ENCODE assay signal across 10 cellular contexts in the genomic region with DNA sequence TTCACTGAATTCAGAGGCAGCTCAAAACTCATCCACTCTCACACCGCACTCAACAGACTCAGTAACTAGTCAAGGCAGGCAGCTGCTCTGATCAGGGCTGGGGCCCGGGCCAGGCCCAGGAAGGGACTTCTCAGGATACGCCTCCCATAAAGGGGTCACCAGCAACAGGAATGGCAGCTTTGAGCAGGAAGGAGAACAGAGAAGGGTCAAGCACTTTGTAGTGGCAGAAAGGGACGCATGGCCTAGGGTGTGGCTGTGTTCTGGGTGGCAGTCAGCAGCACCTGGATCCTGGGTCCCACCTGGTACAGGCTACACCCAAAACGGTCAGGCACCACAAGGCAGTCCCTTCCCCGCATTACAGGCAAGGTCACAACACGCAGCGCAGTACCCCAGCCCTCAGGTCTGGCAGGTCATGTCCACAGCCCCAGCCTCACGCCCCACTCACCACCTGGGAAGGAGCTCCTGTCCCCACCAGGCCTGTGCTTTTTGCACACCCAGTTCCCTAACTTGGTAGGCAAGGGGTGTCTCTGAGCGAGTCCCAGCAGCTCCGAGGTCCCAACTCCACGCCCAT.
DNase-seq lines count a peak whose midpoint lies in the region; ATAC-seq, FAIRE-seq and TF ChIP-seq lines count a peak whose summit lies in the region.
"Had no signal": no experiment of that assay in that cellular context is flagged by ENCODE, and none has a peak within 500 bp of the region (broad histone marks: within the 10 kb centered on the region; RNA-seq: fewer than 3 reads in every experiment).

No MANE protein-coding gene starts in this region.

- H3K36me3 ChIP-seq in HepG2 (replicated peaks in 1 of 2; ENCODE audit: control insufficient read depth in 1 of 2, insufficient read depth in 2 of 2, low read length in 2 of 2) (peaks cover 27 to 47% of the 10 kb centered on the region in 2 experiments; a peak in 4 of 5 replicates), right lobe of liver (peaks cover 0 to 9% (median 0%) of the 10 kb centered on the region in 4 donors), kidney (ENCODE audit: control insufficient read depth in 1 of 2, insufficient read depth in 2 of 2, low read length in 2 of 2) (peaks cover 4 to 9% of the 10 kb centered on the region in 2 donors)

- ATAC-seq in HepG2 (no peak), right lobe of liver (no peak), HG03025 (IDR thresholded peaks at IDR 0.05; ENCODE audit: low FRiP score, unreplicated experiment) (no peak)

- no peak overlapping the region for H2AFZ ChIP-seq in HepG2 (ENCODE audit: low read length)

- BruUV-seq in HepG2 (replicated peaks; lab: Mats Ljungman, UMichigan) = no TSS peak

- H3K4me1 ChIP-seq in HepG2 (ENCODE audit: insufficient read depth, low read length) (peaks cover 38% of the 10 kb centered on the region), right lobe of liver (peaks cover 0 to 24% (median 14%) of the 10 kb centered on the region in 4 donors), kidney (ENCODE audit: control insufficient read depth in 1 of 2, insufficient read depth in 1 of 2, low read depth in 1 of 2, low read length in 2 of 2) (peaks cover 16 to 59% of the 10 kb centered on the region in 2 donors)

- H3K36me3 Mint-ChIP-seq in activated naive CD8-positive, alpha-beta T cell treated with anti-CD3 and anti-CD28 coated beads for 36 hours = peaks cover 34% of the 10 kb centered on the region
- peaks cover 11% of the 10 kb centered on the region for H3K36me3 Mint-ChIP-seq in type B pancreatic cell

- H3K4me1 Mint-ChIP-seq in activated naive CD8-positive, alpha-beta T cell treated with anti-CD3 and anti-CD28 coated beads for 36 hours = peaks cover 87% of the 10 kb centered on the region
- H3K4me1 Mint-ChIP-seq in type B pancreatic cell (ENCODE audit: unreplicated experiment) = peaks cover 65% of the 10 kb centered on the region

- in situ Hi-C loops in HepG2 (cut with HindIII; ENCODE audit: extremely low pct_ligation_motif_present, low pct_unique_long_range_greater_than_20kb) = no loop called here

- H3K4me2 ChIP-seq in HepG2 (ENCODE audit: low read depth, low read length) = no peak overlapping the region

- 99% methylated on average over 11 of the region's 12 CpGs for WGBS in HepG2 (ENCODE audit: low lambda C conversion rate)
- whole genome bisulfite sequencing in right lobe of liver (ENCODE audit: insufficient coverage, low coverage, low lambda C conversion rate, missing lambda C conversion rate) = no CpG with 5 or more reads among the region's 12 CpGs

- no peaks in the 10 kb centered on the region for H3K27me3 ChIP-seq in HepG2 (ENCODE audit: control insufficient read depth in 1 of 2, insufficient read depth in 2 of 2, low read length in 2 of 2)
- no peaks in the 10 kb centered on the region for H3K27me3 ChIP-seq in right lobe of liver
- H3K27me3 ChIP-seq: tibial nerve had no signal

- TF ChIP-seq POLR2A in HepG2 (IDR thresholded peaks at IDR 0.05; ENCODE audit: insufficient read depth in 1 of 2, low read depth in 2 of 2, low read length in 2 of 2) = no peak
- TF ChIP-seq POLR2A in right lobe of liver (IDR thresholded peaks at IDR 0.05) = no peak

- H3K79me2 ChIP-seq in HepG2 (ENCODE audit: insufficient read depth, low read length) = peaks cover 98% of the 10 kb centered on the region

- TF ChIP-seq CTCF in HepG2 (CRISPR knock-in tag; IDR thresholded peaks at IDR 0.05) (no peak), right lobe of liver (IDR thresholded peaks at IDR 0.05) (no peak), kidney (IDR thresholded peaks at IDR 0.05; ENCODE audit: borderline replicate concordance, extremely low read depth, insufficient read depth) (no peak), type B pancreatic cell (conservative IDR thresholded peaks at IDR 0.05) (no peak), D721Med (IDR thresholded peaks at IDR 0.05; ENCODE audit: insufficient read depth, missing control alignments) (no peak)

- H3K9ac ChIP-seq in HepG2 (ENCODE audit: insufficient read depth, low read depth, low read length) (no peak overlapping the region), kidney (ENCODE audit: low read length in 2 of 2) (no peak overlapping the region)

- H3K27ac ChIP-seq in HepG2 (ENCODE audit: extremely low read length, insufficient read depth, low read length) (no peak overlapping the region), right lobe of liver (peak overlapping the region in 1 of 3 donors; percentile 1), kidney (ENCODE audit: low read depth in 2 of 2, low read length in 2 of 2) (no peak overlapping the region)
- H3K27ac ChIP-seq: tibial nerve had no signal

- intact Hi-C loops in HepG2 (cut with micrococcal nuclease; ENCODE audit: unreplicated experiment) = no loop called here
- intact Hi-C loops in right lobe of liver (cut with DNase I) = no loop called here
- intact Hi-C loops in kidney (cut with DNase I) = no loop called here

- H3K27ac Mint-ChIP-seq in activated naive CD8-positive, alpha-beta T cell treated with anti-CD3 and anti-CD28 coated beads for 36 hours = peak overlapping the region; percentile 98
- peak overlapping the region; percentile 50 for H3K27ac Mint-ChIP-seq in type B pancreatic cell

- H3K4me3 Mint-ChIP-seq in activated naive CD8-positive, alpha-beta T cell treated with anti-CD3 and anti-CD28 coated beads for 36 hours = peak overlapping the region; percentile 20
- peak overlapping the region; percentile 46 for H3K4me3 Mint-ChIP-seq in type B pancreatic cell

- DNase-seq in HepG2 (ENCODE audit: low spot score) (no peak), right lobe of liver (no peak), kidney (peak; percentile 66), type B pancreatic cell (ENCODE audit: extremely low spot score, unreplicated experiment) (no peak), D721Med (ENCODE audit: insufficient read length, low spot score) (no peak), cerebellar nuclear complex (lab: John Stamatoyannopoulos, UW) (no peak)
- no peak for DNase-seq in activated naive CD8-positive, alpha-beta T cell treated with anti-CD3 and anti-CD28 coated beads for 36 hours
- DNase-seq: activated CD4-positive, CD25-positive, alpha-beta regulatory T cell had no signal

- FAIRE-seq in HepG2 (lab: Jason Lieb, UNC) = no peak
- FAIRE-seq in kidney (lab: Jason Lieb, UNC) = no peak
- no peak for FAIRE-seq in D721Med (lab: Jason Lieb, UNC)

- CTCF ChIA-PET in HepG2 (lab: Yijun Ruan, JAX; ENCODE audit: low intra/inter-chr PET ratio, low total read pairs) = no interaction called here

- TF ChIP-seq EP300 in HepG2 (IDR thresholded peaks at IDR 0.05; ENCODE audit: low read depth in 2 of 2, low read length in 2 of 2) (no peak), HepG2 (CRISPR knock-in tag; IDR thresholded peaks at IDR 0.05; ENCODE audit: borderline replicate concordance) (no peak)

- no peaks in the 10 kb centered on the region for H3K27me3 Mint-ChIP-seq in activated naive CD8-positive, alpha-beta T cell treated with anti-CD3 and anti-CD28 coated beads for 36 hours
- no peaks in the 10 kb centered on the region for H3K27me3 Mint-ChIP-seq in type B pancreatic cell

- H4K20me1 ChIP-seq in HepG2 (ENCODE audit: insufficient read depth, low read length) = peaks cover 97% of the 10 kb centered on the region

- H3K9me3 ChIP-seq in HepG2 (ENCODE audit: low read length) (no peaks in the 10 kb centered on the region), right lobe of liver (no peaks in the 10 kb centered on the region), kidney (ENCODE audit: control insufficient read depth in 1 of 2, low read length in 2 of 2) (no peaks in the 10 kb centered on the region)
- H3K9me3 ChIP-seq: tibial nerve had no signal

- no peaks in the 10 kb centered on the region for H3K9me3 Mint-ChIP-seq in activated naive CD8-positive, alpha-beta T cell treated with anti-CD3 and anti-CD28 coated beads for 36 hours
- H3K9me3 Mint-ChIP-seq in type B pancreatic cell = no peaks in the 10 kb centered on the region

- TF ChIP-seq RAD21 in HepG2 (CRISPR knock-in tag; IDR thresholded peaks at IDR 0.05) = no peak

- POLR2A ChIA-PET in HepG2 (lab: Yijun Ruan, JAX) = no interaction called here

- H3K4me3 ChIP-seq in HepG2 (replicated peaks in 1 of 3; ENCODE audit: insufficient read depth in 1 of 3, low read depth in 2 of 3, low read length in 3 of 3) = no peak overlapping the region
- H3K4me3 ChIP-seq in right lobe of liver = no peak overlapping the region
- H3K4me3 ChIP-seq in kidney (ENCODE audit: low read length in 2 of 2) = no peak overlapping the region
- H3K4me3 ChIP-seq: tibial nerve had no signal

TF ChIP-seq in HepG2, 621 proteins besides CTCF, POLR2A, EP300 and RAD21 (continues in another document):
- no peak for TF ChIP-seq HMG20B (CRISPR knock-in tag; conservative IDR thresholded peaks at IDR 0.05)
- TF ChIP-seq, protein P1, sequence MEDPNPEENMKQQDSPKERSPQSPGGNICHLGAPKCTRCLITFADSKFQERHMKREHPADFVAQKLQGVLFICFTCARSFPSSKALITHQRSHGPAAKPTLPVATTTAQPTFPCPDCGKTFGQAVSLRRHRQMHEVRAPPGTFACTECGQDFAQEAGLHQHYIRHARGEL (CRISPR knock-in tag; IDR thresholded peaks at IDR 0.05) = no peak
- no peak for TF ChIP-seq TSC22D2 (CRISPR knock-in tag; IDR thresholded peaks at IDR 0.05; ENCODE audit: borderline replicate concordance)
- TF ChIP-seq REXO4 (CRISPR knock-in tag; IDR thresholded peaks at IDR 0.05; ENCODE audit: borderline replicate concordance) = no peak
- no peak for TF ChIP-seq ZNF879 (CRISPR knock-in tag; IDR thresholded peaks at IDR 0.05)
- TF ChIP-seq AGO2 (optimal IDR thresholded peaks at IDR 0.05; ENCODE audit: low read depth, low read length) = peak; percentile 50
